1 cellular context compared by ENCODE assay signal in the genomic region with DNA sequence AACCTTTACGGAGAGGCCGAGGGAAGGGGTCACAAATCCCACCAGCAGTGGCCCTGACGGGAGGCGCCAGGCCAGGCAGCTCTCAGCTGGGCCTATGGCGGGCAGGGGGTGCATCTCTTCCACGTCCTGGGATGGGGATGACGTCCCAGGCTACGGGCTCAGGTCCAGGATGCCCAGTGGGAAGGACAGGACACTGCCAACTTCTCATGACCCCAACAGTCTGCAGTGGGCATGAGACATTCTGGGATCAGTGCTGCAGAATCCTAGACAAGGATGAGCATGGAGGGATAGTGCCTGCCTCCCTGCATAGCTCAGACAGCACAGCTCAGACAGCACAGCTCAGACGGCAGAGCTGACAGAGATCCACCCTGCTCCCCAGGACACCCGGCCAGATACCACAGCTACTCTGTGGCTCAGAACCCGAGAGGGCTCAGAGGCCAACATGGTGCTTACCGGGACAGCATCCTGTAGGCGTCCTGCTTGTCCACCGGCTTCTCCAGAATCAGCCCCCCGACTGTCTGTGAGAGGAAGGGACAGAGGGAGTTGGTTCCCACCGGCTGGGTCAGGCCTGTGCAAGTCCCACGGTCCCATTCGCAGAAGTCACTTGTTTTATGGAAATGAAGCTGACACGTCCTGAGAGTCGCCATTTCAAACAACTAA.
A peak's percentile ranks its signal among the peaks of the same experiment; 100 is the strongest.
TF ChIP-seq lines count a peak whose summit lies in the region.

No MANE protein-coding gene starts in this region.

TF ChIP-seq in H1, 55 proteins besides CTCF, POLR2A, EP300 and RAD21:
- TF ChIP-seq, protein P1, sequence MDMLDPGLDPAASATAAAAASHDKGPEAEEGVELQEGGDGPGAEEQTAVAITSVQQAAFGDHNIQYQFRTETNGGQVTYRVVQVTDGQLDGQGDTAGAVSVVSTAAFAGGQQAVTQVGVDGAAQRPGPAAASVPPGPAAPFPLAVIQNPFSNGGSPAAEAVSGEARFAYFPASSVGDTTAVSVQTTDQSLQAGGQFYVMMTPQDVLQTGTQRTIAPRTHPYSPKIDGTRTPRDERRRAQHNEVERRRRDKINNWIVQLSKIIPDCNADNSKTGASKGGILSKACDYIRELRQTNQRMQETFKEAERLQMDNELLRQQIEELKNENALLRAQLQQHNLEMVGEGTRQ (IDR thresholded peaks at IDR 0.05; ENCODE audit: low read length), result no peak
- no peak for TF ChIP-seq TAF1 (IDR thresholded peaks at IDR 0.05; ENCODE audit: low read depth, low read length)
- no peak for TF ChIP-seq EZH2 (IDR thresholded peaks at IDR 0.05; ENCODE audit: low read depth, low read length, severe bottlenecking)
- TF ChIP-seq TEAD4 (IDR thresholded peaks at IDR 0.05; ENCODE audit: low read depth, low read length), result no peak
- TF ChIP-seq EGR1 (IDR thresholded peaks at IDR 0.05; ENCODE audit: borderline replicate concordance, low read depth, low read length), result no peak
- TF ChIP-seq POLR2AphosphoS5 (IDR thresholded peaks at IDR 0.05; ENCODE audit: low read depth, low read length), result peak; percentile 14; the same call in 1 of the 2 replicates
- TF ChIP-seq JUN (IDR thresholded peaks at IDR 0.05; ENCODE audit: low read depth, low read length), result no peak
